Comparison of ENCODE assay signal across 8 cellular contexts in genomic region chr3:115146032-115146417, GRCh38. TPM values are rescaled to one million over a fixed set of nuclear protein-coding genes. Genes with fewer than 3 reads are reported as not detected.
DNase-seq lines count a peak whose midpoint lies in the region; ATAC-seq and TF ChIP-seq lines count a peak whose summit lies in the region.

No MANE protein-coding gene starts in this region.

- H3K27ac Mint-ChIP-seq in memory B cell: peak overlapping the region; percentile 95
- H3K27ac Mint-ChIP-seq in stimulated activated naive B cell treated with anti-CD40 and anti-IgM and Interleukin-4, amounts not matched to agents 10 μg/mL and 1 μg/mL and 100 μg/mL, for 72 hours: peak overlapping the region; percentile 97

- peak overlapping the region; percentile 89 for H3K4me3 Mint-ChIP-seq in memory B cell
- H3K4me3 Mint-ChIP-seq in stimulated activated naive B cell treated with anti-CD40 and anti-IgM and Interleukin-4, amounts not matched to agents 10 μg/mL and 1 μg/mL and 100 μg/mL, for 72 hours: peak overlapping the region; percentile 92 to 93

- no peaks in the 10 kb centered on the region for H3K36me3 ChIP-seq in effector memory CD4-positive, alpha-beta T cell (ENCODE audit: control insufficient read depth, insufficient read depth, low read length)

- no peaks in the 10 kb centered on the region for H3K27me3 ChIP-seq in effector memory CD4-positive, alpha-beta T cell (replicated peaks; ENCODE audit: control insufficient read depth, insufficient read depth, low read length, poor library complexity, severe bottlenecking)

- H3K27me3 Mint-ChIP-seq in memory B cell: no peaks in the 10 kb centered on the region
- no peaks in the 10 kb centered on the region for H3K27me3 Mint-ChIP-seq in stimulated activated naive B cell treated with anti-CD40 and anti-IgM and Interleukin-4, amounts not matched to agents 10 μg/mL and 1 μg/mL and 100 μg/mL, for 72 hours

- H3K4me1 ChIP-seq in effector memory CD4-positive, alpha-beta T cell (ENCODE audit: control insufficient read depth, insufficient read depth, low read length, poor library complexity, severe bottlenecking): peaks cover 7% of the 10 kb centered on the region

- DNase-seq in AG09319 (ENCODE audit: extremely low read depth, low read depth) (peak; percentile 32), H4 (ENCODE audit: low spot score) (peak; percentile 64), NCI-H446 treated with DMSO at 0.1 percent for 48 hours (lab: John Stamatoyannopoulos, UW) (peak; percentile 74), memory B cell (ENCODE audit: low spot score in 2 of 2) (peak; percentile 11 to 23)
- peak; percentile 25 to 31 for DNase-seq in activated CD4-positive, alpha-beta T cell treated with anti-CD3 and anti-CD28 coated beads, Interleukin-2, amount 50 U/mL, for 4 hours
- peak; percentile 20 to 47 (median 40) for DNase-seq in effector memory CD4-positive, alpha-beta T cell
- peak; percentile 38 for DNase-seq in stimulated activated naive B cell treated with anti-CD40 and anti-IgM and Interleukin-4, amounts not matched to agents 10 μg/mL and 1 μg/mL and 100 μg/mL, for 72 hours

- peaks cover 15% of the 10 kb centered on the region for H3K4me1 Mint-ChIP-seq in memory B cell
- peaks cover 4 to 24% of the 10 kb centered on the region in 2 donors for H3K4me1 Mint-ChIP-seq in stimulated activated naive B cell treated with anti-CD40 and anti-IgM and Interleukin-4, amounts not matched to agents 10 μg/mL and 1 μg/mL and 100 μg/mL, for 72 hours

- H3K4me3 ChIP-seq in effector memory CD4-positive, alpha-beta T cell (ENCODE audit: insufficient read depth, low read depth, low read length, poor library complexity, severe bottlenecking): peak overlapping the region; percentile 84

- no peak for ATAC-seq in memory B cell (ENCODE audit: low read depth)
- ATAC-seq in stimulated activated naive B cell treated with anti-CD40 and anti-IgM and Interleukin-4, amounts not matched to agents 10 μg/mL and 1 μg/mL and 100 μg/mL, for 72 hours (replicated peaks): peak in 1 of 2 donors; percentile 7
- no peak for ATAC-seq in HG03095 (IDR thresholded peaks at IDR 0.05; ENCODE audit: unreplicated experiment)

- peak overlapping the region; percentile 96 for H3K27ac ChIP-seq in effector memory CD4-positive, alpha-beta T cell (ENCODE audit: insufficient read depth, low read length, poor library complexity, severe bottlenecking)

- H3K9me3 ChIP-seq in effector memory CD4-positive, alpha-beta T cell (ENCODE audit: control insufficient read depth, low read length): no peaks in the 10 kb centered on the region

- no peak for TF ChIP-seq CTCF in AG09319 (IDR thresholded peaks at IDR 0.05; ENCODE audit: low read depth, low read length)

- peaks cover 17% of the 10 kb centered on the region for H3K36me3 Mint-ChIP-seq in memory B cell
- H3K36me3 Mint-ChIP-seq in stimulated activated naive B cell treated with anti-CD40 and anti-IgM and Interleukin-4, amounts not matched to agents 10 μg/mL and 1 μg/mL and 100 μg/mL, for 72 hours: peaks cover 0 to 3% of the 10 kb centered on the region in 2 donors

- H3K9me3 Mint-ChIP-seq in memory B cell: peaks cover 7% of the 10 kb centered on the region
- H3K9me3 Mint-ChIP-seq in stimulated activated naive B cell treated with anti-CD40 and anti-IgM and Interleukin-4, amounts not matched to agents 10 μg/mL and 1 μg/mL and 100 μg/mL, for 72 hours: no peaks in the 10 kb centered on the region

RNA-seq across cellular contexts. Expression of gene ZBTB20, which starts 1.1 kb away (rescaled TPM):
- 4.9 and 5.1 TPM in 2 replicates for total RNA-seq in H4 (2014; rRNA removed; shearing (Covaris generic))

Comparison
In these comparisons a context has a peak if more than half of its experiments do, and no peak if none do; other contexts are left out.
1. DNase-seq: peak in every context shown above with its lines; median percentile 74 in NCI-H446 treated with DMSO at 0.1 percent for 48 hours; 64 in H4; 40 in effector memory CD4-positive, alpha-beta T cell; 38 in stimulated activated naive B cell treated with anti-CD40 and anti-IgM and Interleukin-4, amounts not matched to agents 10 μg/mL and 1 μg/mL and 100 μg/mL, for 72 hours; 32 in AG09319; 28 in activated CD4-positive, alpha-beta T cell treated with anti-CD3 and anti-CD28 coated beads, Interleukin-2, amount 50 U/mL, for 4 hours; 17 in memory B cell.